7 cellular contexts compared by ENCODE assay signal in the genomic region with DNA sequence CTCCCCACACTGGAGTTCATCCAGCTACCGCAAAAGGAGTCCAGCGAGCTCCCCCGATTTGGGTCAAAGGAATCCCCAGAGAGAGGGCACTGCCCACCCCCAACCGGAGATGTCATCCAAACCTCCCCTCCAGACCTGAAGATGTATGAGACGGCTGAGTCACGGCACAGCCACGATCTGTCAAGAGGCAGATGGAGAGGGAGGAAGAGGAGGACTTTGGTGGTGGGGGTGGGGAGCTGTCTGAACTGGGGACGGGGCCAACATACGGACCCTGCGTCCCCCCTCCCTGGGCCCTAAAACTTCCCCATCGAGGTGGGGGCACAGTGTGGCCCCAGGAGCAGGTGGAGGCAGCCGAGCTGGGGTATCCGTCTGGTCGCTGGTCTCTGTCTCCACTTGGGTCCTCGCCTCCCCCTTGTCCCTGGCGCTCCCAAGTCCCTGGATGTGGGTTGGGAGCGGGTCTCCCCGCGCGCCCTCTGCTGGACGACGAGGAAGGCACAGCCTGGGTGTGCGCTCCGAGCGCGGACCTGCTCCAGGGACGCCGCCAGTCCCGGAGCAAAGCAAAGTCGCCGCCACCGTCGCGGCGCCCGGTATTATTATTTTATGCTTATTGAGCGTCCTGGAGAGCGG. TPM values are rescaled to one million over a fixed set of nuclear protein-coding genes. Genes with fewer than 3 reads are reported as not detected.
A peak's percentile ranks its signal among the peaks of the same experiment; 100 is the strongest.
DNase-seq lines count a peak whose midpoint lies in the region; ATAC-seq and TF ChIP-seq lines count a peak whose summit lies in the region.

No MANE protein-coding gene starts in this region.

- H3K4me1 Mint-ChIP-seq in T-cell, result peaks cover 52 to 81% (median 67%) of the 10 kb centered on the region in 3 donors

- no peak overlapping the region for H3K27ac Mint-ChIP-seq in T-cell

- H3K27ac ChIP-seq in hepatocyte, result no peak overlapping the region

- H2AFZ ChIP-seq in Loucy (ENCODE audit: low read length) (0 out of 2 replicates have a peak overlapping the region, but pooled peaks have one; percentile 36), hepatocyte (no peak overlapping the region)

- WGBS in hepatocyte (ENCODE audit: low lambda C conversion rate, missing lambda C conversion rate), result 8% methylated on average over 35 of the region's 38 CpGs

- peak overlapping the region; percentile 70 for H3K4me2 ChIP-seq in Loucy (ENCODE audit: low read depth, low read length, poor library complexity, severe bottlenecking)
- peak overlapping the region; percentile 89 for H3K4me2 ChIP-seq in hepatocyte

- in situ Hi-C loops in astrocyte of the cerebellum (cut with HindIII; ENCODE audit: low sequenced_read_pairs), result no loop called here

- H3K27me3 ChIP-seq in Loucy (ENCODE audit: insufficient read depth, low read length, poor library complexity, severe bottlenecking) (no peaks in the 10 kb centered on the region), hepatocyte (peaks cover 82% of the 10 kb centered on the region)

- H3K9me3 Mint-ChIP-seq in T-cell, result no peaks in the 10 kb centered on the region

- DNase-seq in GM12864 (ENCODE audit: low read depth) (no peak), T-cell (peak in 23 of 34 experiments; percentile 23 to 73 (median 56)), astrocyte of the cerebellum (ENCODE audit: low read depth) (no peak), hepatocyte (ENCODE audit: low spot score) (peak; percentile 84), retinal pigment epithelial cell (ENCODE audit: low read depth) (no peak)

- POLR2A ChIA-PET in T-cell (lab: Charles Lee), result no interaction called here

- peak; percentile 90 for TF ChIP-seq CTCF in GM12864 (IDR thresholded peaks at IDR 0.05; ENCODE audit: low read depth, low read length, missing control alignments)
- peak; percentile 80 for TF ChIP-seq CTCF in Loucy (conservative IDR thresholded peaks at IDR 0.05; ENCODE audit: low read length)
- peak; percentile 90 for TF ChIP-seq CTCF in astrocyte of the cerebellum (IDR thresholded peaks at IDR 0.05; ENCODE audit: low read depth, low read length, missing control alignments)
- peak; percentile 93 for TF ChIP-seq CTCF in hepatocyte (IDR thresholded peaks at IDR 0.05; ENCODE audit: poor library complexity)
- TF ChIP-seq CTCF in retinal pigment epithelial cell (conservative IDR thresholded peaks at IDR 0.05; ENCODE audit: low read depth, low read length), result peak; percentile 85

- ATAC-seq in T-cell (replicated peaks in 1 of 4) (peak; percentile 34 to 60 (median 52)), HG02870 (IDR thresholded peaks at IDR 0.05; ENCODE audit: unreplicated experiment) (no peak)

- H3K9me2 ChIP-seq in Loucy (replicated peaks; ENCODE audit: low read depth, low read length) (no peaks in the 10 kb centered on the region), hepatocyte (replicated peaks; ENCODE audit: insufficient read depth) (no peaks in the 10 kb centered on the region)

- H4K20me1 ChIP-seq in Loucy (ENCODE audit: insufficient read depth, low read length, poor library complexity, severe bottlenecking), result no peaks in the 10 kb centered on the region
- H4K20me1 ChIP-seq in hepatocyte (ENCODE audit: insufficient read depth, poor library complexity, severe bottlenecking), result no peaks in the 10 kb centered on the region

- peak overlapping the region; percentile 53 for H3K4me3 ChIP-seq in GM12864 (ENCODE audit: low read depth, low read length)
- H3K4me3 ChIP-seq in Loucy (ENCODE audit: low read length, poor library complexity, severe bottlenecking), result peak overlapping the region; percentile 52
- H3K4me3 ChIP-seq in astrocyte of the cerebellum (ENCODE audit: low read depth, low read length), result peak overlapping the region; percentile 17
- H3K4me3 ChIP-seq in hepatocyte, result peak overlapping the region; percentile 17
- H3K4me3 ChIP-seq in retinal pigment epithelial cell (ENCODE audit: low read length), result no peak overlapping the region

- peaks cover 41% of the 10 kb centered on the region for H3K4me1 ChIP-seq in Loucy (ENCODE audit: insufficient read depth, low read length, poor library complexity, severe bottlenecking)
- peaks cover 9% of the 10 kb centered on the region for H3K4me1 ChIP-seq in hepatocyte (ENCODE audit: insufficient read depth)

- no peak overlapping the region for H3K9ac ChIP-seq in Loucy (ENCODE audit: low read depth, low read length, poor library complexity, severe bottlenecking)

- H3F3A ChIP-seq in Loucy (ENCODE audit: low read depth), result no peaks in the 10 kb centered on the region

- CTCF ChIA-PET in T-cell (lab: Charles Lee), result interaction anchor here (1.0 to 1.3 kb wide), 3 partner anchors 11 to 15 kb away, joined by 3 read pairs; no protein-coding TSS in a partner anchor

- no peaks in the 10 kb centered on the region for H3K36me3 Mint-ChIP-seq in T-cell

- H3K79me2 ChIP-seq in Loucy (ENCODE audit: insufficient read depth, low read length) (no peaks in the 10 kb centered on the region), hepatocyte (no peaks in the 10 kb centered on the region)

- H3K4me3 Mint-ChIP-seq in T-cell, result peak overlapping the region; percentile 60 to 69 (median 65)

- H3K9me3 ChIP-seq in Loucy (ENCODE audit: insufficient read depth, low read depth, low read length) (no peaks in the 10 kb centered on the region), hepatocyte (ENCODE audit: low read depth) (no peaks in the 10 kb centered on the region)

- peaks cover 47 to 52% of the 10 kb centered on the region in 2 donors for H3K27me3 Mint-ChIP-seq in T-cell

- H3K36me3 ChIP-seq in Loucy (ENCODE audit: insufficient read depth, low read length), result no peaks in the 10 kb centered on the region
- H3K36me3 ChIP-seq in hepatocyte (replicated peaks; ENCODE audit: insufficient read depth, low read depth), result no peaks in the 10 kb centered on the region

RNA-seq across cellular contexts. Expression of gene PDE4A, which starts 3.8 kb away (rescaled TPM):
- total RNA-seq in T-cell, result 10 to 100 TPM in 1 of 5 donors, 1 to 10 TPM in 4; 2.2 to 13.3 (median 6.2) TPM
- 1.3 and 2.8 TPM in 2 replicates for total RNA-seq in hepatocyte
- polyA plus RNA-seq in hepatocyte, result 4.3 and 5.8 TPM in 2 replicates

RNA-seq across cellular contexts. Expression of gene CDC37, which starts 20.8 kb away (rescaled TPM):
- total RNA-seq in T-cell, result 100 to 1,000 TPM; 163 to 205 (median 190) TPM
- 124 and 144 TPM in 2 replicates for total RNA-seq in hepatocyte
- 196 and 224 TPM in 2 replicates for polyA plus RNA-seq in hepatocyte

RNA-seq across cellular contexts. Expression of gene TYK2, which starts 43.8 kb away (rescaled TPM):
- total RNA-seq in T-cell (100 to 1,000 TPM; 277 to 346 (median 323) TPM), hepatocyte (52.4 and 63.6 TPM in 2 replicates)
- 94.3 and 108 TPM in 2 replicates for polyA plus RNA-seq in hepatocyte

Comparison
In these comparisons a context has a peak if more than half of its experiments do, and no peak if none do; other contexts are left out.
1. DNase-seq: peak in T-cell (23 of 34) and hepatocyte (single experiment); none in GM12864 (single experiment), astrocyte of the cerebellum (single experiment) and retinal pigment epithelial cell (single experiment).
2. Peak in every context shown above with its lines, with median percentiles within 50 percentile points of each other: CTCF ChIP-seq.